ENCODE assay signal across 14 cellular contexts in the genomic region with DNA sequence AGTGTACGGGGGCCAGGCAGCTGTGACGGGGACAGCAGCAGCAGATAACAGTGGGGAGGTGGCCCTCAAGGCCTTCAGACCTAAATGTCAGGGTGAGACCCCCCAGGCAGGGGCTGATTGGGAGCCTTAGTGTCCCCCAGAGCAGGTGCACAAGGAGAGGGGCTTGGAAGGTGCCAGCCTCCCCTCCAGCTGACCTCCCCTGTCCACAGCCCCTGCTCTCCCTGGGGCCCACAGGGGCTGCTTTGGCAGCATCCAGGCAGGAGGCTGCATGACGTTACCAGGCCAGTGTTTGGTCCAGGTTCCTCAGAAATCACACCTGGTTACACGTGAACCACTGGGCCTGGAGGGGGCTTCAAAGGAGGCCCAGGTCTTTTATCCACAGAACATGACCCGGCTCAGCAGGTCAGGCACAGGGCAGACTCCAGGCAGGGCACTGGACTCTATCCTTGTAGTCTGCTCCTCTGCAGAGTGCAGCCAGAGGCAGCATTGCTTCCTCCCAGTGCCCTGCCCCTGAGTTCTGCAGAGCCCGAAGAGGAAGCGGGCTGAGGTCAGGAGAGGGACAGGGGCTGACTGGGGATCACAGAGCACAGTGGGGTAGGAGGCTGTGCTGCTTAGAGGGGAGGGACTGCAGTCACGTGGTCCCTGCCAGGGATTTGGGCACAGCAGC. TPM values are rescaled to one million over a fixed set of nuclear protein-coding genes. Genes with fewer than 3 reads are reported as not detected.
DNase-seq lines count a peak whose midpoint lies in the region; ATAC-seq, FAIRE-seq and TF ChIP-seq lines count a peak whose summit lies in the region.
"Had no signal": no experiment of that assay in that cellular context is flagged by ENCODE, and none has a peak within 500 bp of the region (broad histone marks: within the 10 kb centered on the region; RNA-seq: fewer than 3 reads in every experiment).

No MANE protein-coding gene starts in this region.

- no peaks in the 10 kb centered on the region for H3K9me3 Mint-ChIP-seq in progenitor cell of endocrine pancreas (ENCODE audit: low read depth)
- H3K9me3 Mint-ChIP-seq in glutamatergic neuron (ENCODE audit: unreplicated experiment): peaks cover 7% of the 10 kb centered on the region
- H3K9me3 Mint-ChIP-seq: activated T-helper 1 cell treated with anti-CD3 and anti-CD28 coated beads, Interleukin-12 subunit alpha, Interleukin-12 subunit beta, Interleukin-2, Interleukin-4 antibody, amounts not matched to agents 30 ng/mL and 10 ng/mL and 1 ng/mL, durations not matched to agents 14 hours and 24 hours and 36 hours had no signal

- ATAC-seq in T-helper 17 cell (no peak), heart right ventricle (no peak), HG03565 (IDR thresholded peaks at IDR 0.05; ENCODE audit: unreplicated experiment) (no peak)

- intact Hi-C loops in heart right ventricle (cut with DNase I): no loop called here

- TF ChIP-seq CTCF in heart right ventricle (IDR thresholded peaks at IDR 0.05) (no peak), progenitor cell of endocrine pancreas (IDR thresholded peaks at IDR 0.05; ENCODE audit: unreplicated experiment) (no peak), glutamatergic neuron (IDR thresholded peaks at IDR 0.05; ENCODE audit: partially characterized antibody, unreplicated experiment) (no peak)

- no peak for TF ChIP-seq POLR2A in GM12891 (IDR thresholded peaks at IDR 0.05; ENCODE audit: low read depth, low read length)

- H3K4me1 Mint-ChIP-seq in T-helper 17 cell (peaks cover 32% of the 10 kb centered on the region), progenitor cell of endocrine pancreas (ENCODE audit: low read depth) (peaks cover 49% of the 10 kb centered on the region), glutamatergic neuron (ENCODE audit: low read depth, unreplicated experiment) (peaks cover 29% of the 10 kb centered on the region)

- no peaks in the 10 kb centered on the region for H3K36me3 Mint-ChIP-seq in T-helper 17 cell (ENCODE audit: low read depth)
- H3K36me3 Mint-ChIP-seq in progenitor cell of endocrine pancreas (ENCODE audit: insufficient read depth): no peaks in the 10 kb centered on the region
- no peaks in the 10 kb centered on the region for H3K36me3 Mint-ChIP-seq in glutamatergic neuron (ENCODE audit: unreplicated experiment)

- FAIRE-seq in GM12891 (lab: Jason Lieb, UNC): peak; percentile 33
- FAIRE-seq: G401.6, H54 had no signal

- H3K9me3 ChIP-seq in T-helper 17 cell (ENCODE audit: control insufficient read depth, low read length, poor library complexity, severe bottlenecking) (no peaks in the 10 kb centered on the region), heart right ventricle (no peaks in the 10 kb centered on the region)
- H3K9me3 ChIP-seq: right lobe of liver had no signal

- peaks cover 0 to 29% (median 0%) of the 10 kb centered on the region in 7 donors for H3K27me3 ChIP-seq in heart right ventricle

- H3K4me3 Mint-ChIP-seq in T-helper 17 cell (no peak overlapping the region), progenitor cell of endocrine pancreas (ENCODE audit: low read depth) (peak overlapping the region; percentile 62), glutamatergic neuron (ENCODE audit: unreplicated experiment) (no peak overlapping the region)

- DNase-seq in GM12891 (ENCODE audit: insufficient read length, low spot score) (no peak), T-helper 17 cell (no peak), heart right ventricle (peak in 1 of 2 donors; percentile 15), progenitor cell of endocrine pancreas (ENCODE audit: low spot score, unreplicated experiment) (no peak), NCI-H2227 treated with DMSO at 0.1 percent for 48 hours (lab: John Stamatoyannopoulos, UW) (no peak), glutamatergic neuron (no peak), cerebellum (ENCODE audit: low spot score) (no peak)
- DNase-seq: amygdala had no signal

- no peak overlapping the region for H3K4me3 ChIP-seq in heart right ventricle
- H3K4me3 ChIP-seq: right lobe of liver had no signal

- peaks cover 15 to 79% (median 59%) of the 10 kb centered on the region in 9 donors for H3K4me1 ChIP-seq in heart right ventricle

- no peaks in the 10 kb centered on the region for H3K36me3 ChIP-seq in heart right ventricle
- H3K36me3 ChIP-seq: right lobe of liver had no signal

- H3K27ac ChIP-seq in heart right ventricle: peak overlapping the region in 8 of 10 donors; percentile 25 to 89 (median 46)
- H3K27ac ChIP-seq: HL-60, right lobe of liver had no signal

- WGBS in heart right ventricle, 2 donors: 68 to 72% methylated on average over 8 of the region's 8 CpGs

- H3K27ac Mint-ChIP-seq in T-helper 17 cell (peak overlapping the region; percentile 88), progenitor cell of endocrine pancreas (peak overlapping the region; percentile 95), glutamatergic neuron (ENCODE audit: unreplicated experiment) (no peak overlapping the region)

- H3K27me3 Mint-ChIP-seq in T-helper 17 cell (no peaks in the 10 kb centered on the region), progenitor cell of endocrine pancreas (no peaks in the 10 kb centered on the region), glutamatergic neuron (ENCODE audit: unreplicated experiment) (peaks cover 21% of the 10 kb centered on the region)

TF ChIP-seq in GM12891, 5 proteins besides CTCF, POLR2A, EP300 and RAD21:
- TF ChIP-seq TAF1 (IDR thresholded peaks at IDR 0.05; ENCODE audit: low read depth, low read length) (no peak), POU2F2 (IDR thresholded peaks at IDR 0.05; ENCODE audit: low read depth, low read length) (no peak), PAX5 (IDR thresholded peaks at IDR 0.05; ENCODE audit: insufficient read depth, low read length, severe bottlenecking) (no peak), SPI1 (IDR thresholded peaks at IDR 0.05; ENCODE audit: low read depth, low read length) (no peak), POLR2AphosphoS5 (IDR thresholded peaks at IDR 0.05; ENCODE audit: low read depth, low read length) (no peak)

RNA-seq across cellular contexts. Expression of a gene that starts 2.6 kb away (rescaled TPM):
- polyA plus RNA-seq in GM12891 (2012; ENCODE audit: low read depth, missing spikeins): 5.1 TPM
- total RNA-seq in T-helper 17 cell (1 to 10 TPM; 8.2 to 8.3 TPM), heart right ventricle (1 to 10 TPM; 2.9 to 7.5 (median 3.8) TPM), progenitor cell of endocrine pancreas (10.3 and 10.7 TPM in 2 replicates), glutamatergic neuron (ENCODE audit: unreplicated experiment) (7.8 TPM), cerebellum (5.1 TPM)
- 10 to 100 TPM in 1 of 2 donors, 1 to 10 TPM in 1; 8.6 to 14.7 TPM for polyA plus RNA-seq in heart right ventricle

RNA-seq across cellular contexts. Expression of a gene that starts 3.8 kb away (rescaled TPM):
- 44.2 TPM for polyA plus RNA-seq in GM12891 (2012; ENCODE audit: low read depth, missing spikeins)
- total RNA-seq in T-helper 17 cell (1 to 10 TPM; 7.0 to 8.0 TPM), heart right ventricle (100 to 1,000 TPM; 273 to 896 (median 534) TPM), progenitor cell of endocrine pancreas (929 and 983 TPM in 2 replicates), glutamatergic neuron (ENCODE audit: unreplicated experiment) (2,561 TPM), cerebellum (155 TPM)
- 1,000 to 10,000 TPM in 1 of 2 donors, 100 to 1,000 TPM in 1; 717 to 1,062 TPM for polyA plus RNA-seq in heart right ventricle

RNA-seq across cellular contexts. Expression of a gene that starts 36.1 kb away (rescaled TPM):
- polyA plus RNA-seq in GM12891 (2012; ENCODE audit: low read depth, missing spikeins): 9.3 TPM
- total RNA-seq in T-helper 17 cell (10 to 100 TPM; 28.5 to 32.9 TPM), heart right ventricle (10 to 100 TPM; 14.0 to 19.7 (median 16.8) TPM), progenitor cell of endocrine pancreas (23.5 and 24.7 TPM in 2 replicates), glutamatergic neuron (ENCODE audit: unreplicated experiment) (34.4 TPM), cerebellum (27.2 TPM)
- 1 to 10 TPM; 5.0 to 9.9 TPM for polyA plus RNA-seq in heart right ventricle

RNA-seq across cellular contexts. Expression of a gene that starts 36.4 kb away (rescaled TPM):
- 50.7 TPM for polyA plus RNA-seq in GM12891 (2012; ENCODE audit: low read depth, missing spikeins)
- 10 to 100 TPM; 18.3 to 19.4 TPM for total RNA-seq in T-helper 17 cell
- 10 to 100 TPM; 33.3 to 53.9 (median 40.3) TPM for total RNA-seq in heart right ventricle
- polyA plus RNA-seq in heart right ventricle: 100 to 1,000 TPM in 1 of 2 donors, 10 to 100 TPM in 1; 51.6 to 141 TPM
- 45.1 and 46.3 TPM in 2 replicates for total RNA-seq in progenitor cell of endocrine pancreas
- 54.9 TPM for total RNA-seq in glutamatergic neuron (ENCODE audit: unreplicated experiment)
- 23.4 TPM for total RNA-seq in cerebellum

Comparison
In these comparisons a context has a peak if more than half of its experiments do, and no peak if none do; other contexts are left out.
1. RNA of a gene that starts 3.8 kb away (total RNA-seq): 2,561 TPM in glutamatergic neuron (single experiment), 929 to 983 TPM in progenitor cell of endocrine pancreas, 273 to 896 TPM in heart right ventricle and 155 TPM in cerebellum (single experiment); 7.0 to 8.0 TPM in T-helper 17 cell; every median in the first group is over 10 times any median in the second.